In the genomic region with DNA sequence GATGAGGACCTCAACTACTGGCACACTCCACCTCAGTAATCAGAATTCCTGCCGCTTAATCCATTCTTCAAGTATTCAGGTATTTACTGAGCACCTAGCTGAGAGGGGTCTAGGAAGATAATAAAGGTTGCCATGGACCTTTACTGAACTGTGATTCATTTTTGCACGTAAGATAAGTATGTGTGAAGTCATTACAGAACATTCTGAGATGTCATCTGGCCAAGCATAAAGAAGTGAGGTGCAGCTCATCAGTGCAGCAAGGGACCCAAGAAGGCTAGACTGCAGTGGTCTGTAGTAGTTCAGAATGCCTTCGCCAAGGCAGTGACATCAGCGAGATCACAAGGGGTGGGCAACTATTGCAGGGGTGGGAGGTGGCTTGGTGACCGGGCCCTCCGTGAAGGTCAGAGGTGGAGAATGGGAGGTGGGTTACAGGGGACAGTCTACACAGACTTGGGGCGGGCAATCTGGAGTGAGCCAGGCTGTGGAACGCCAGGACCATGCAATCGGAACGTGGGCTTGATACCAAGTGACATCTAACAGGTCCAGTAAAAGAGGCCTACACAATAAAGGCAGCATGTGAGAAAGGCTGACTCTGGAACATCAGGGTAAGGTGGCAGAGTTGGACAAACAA, we compare ENCODE assay signal across 7 cellular contexts.
DNase-seq lines count a peak whose midpoint lies in the region; ATAC-seq and TF ChIP-seq lines count a peak whose summit lies in the region.

No MANE protein-coding gene starts in this region.

- peaks cover 3% of the 10 kb centered on the region for H3K36me3 ChIP-seq in IMR-90 (ENCODE audit: control insufficient read depth, insufficient read depth, low read length)
- H3K36me3 ChIP-seq in stomach = peaks cover 0 to under 1% (median 0%) of the 10 kb centered on the region in 4 donors

- H3K9me3 ChIP-seq in IMR-90 (ENCODE audit: control insufficient read depth, insufficient read depth, low read length) (no peaks in the 10 kb centered on the region), stomach (no peaks in the 10 kb centered on the region)

- no peak overlapping the region for H3K4me3 Mint-ChIP-seq in activated CD8-positive, alpha-beta T cell treated with anti-CD3 and anti-CD28 coated beads, Interleukin-2, amount 10 ng/mL, durations not matched to agents 7 days and 5 days

- H3K14ac ChIP-seq in IMR-90 (replicated peaks; ENCODE audit: low read depth, low read length) = peak overlapping the region; percentile 60; the same call in 1 of the 2 replicates

- H3K27me3 ChIP-seq in IMR-90 (ENCODE audit: control insufficient read depth, insufficient read depth, low read length) (no peaks in the 10 kb centered on the region), layer of hippocampus (ENCODE audit: control insufficient read depth, insufficient read depth, low read length) (no peaks in the 10 kb centered on the region), stomach (no peaks in the 10 kb centered on the region)

- peaks cover 58% of the 10 kb centered on the region for H3K4me1 Mint-ChIP-seq in activated CD8-positive, alpha-beta T cell treated with anti-CD3 and anti-CD28 coated beads, Interleukin-2, amount 10 ng/mL, durations not matched to agents 7 days and 5 days (ENCODE audit: low read depth)

- no peaks in the 10 kb centered on the region for H3K9me3 Mint-ChIP-seq in activated CD8-positive, alpha-beta T cell treated with anti-CD3 and anti-CD28 coated beads, Interleukin-2, amount 10 ng/mL, durations not matched to agents 7 days and 5 days (ENCODE audit: insufficient read depth)

- intact Hi-C loops in IMR-90 (cut with micrococcal nuclease) = no loop called here
- intact Hi-C loops in stomach (cut with DNase I; ENCODE audit: low total_unique reads) = loop anchor here (10.0 kb wide), 1 partner anchor 60 kb away; no protein-coding TSS in a partner anchor

- H3K18ac ChIP-seq in IMR-90 (ENCODE audit: low read depth, low read length) = no peak overlapping the region

- peaks cover 13% of the 10 kb centered on the region; the same call in 1 of the 2 replicates for H3K9me1 ChIP-seq in IMR-90 (ENCODE audit: insufficient read depth, low read length)

- 96% methylated on average over 6 of the region's 10 CpGs; no CpG with 5 or more reads in 1 of the 2 experiments for WGBS in IMR-90 (ENCODE audit: extremely low coverage in 2 of 2, insufficient read length in 1 of 2), 2 experiments
- 83 to 90% (median 84%) methylated on average over 10 of the region's 10 CpGs for WGBS in stomach, 5 donors

- H3K4me1 ChIP-seq in IMR-90 (ENCODE audit: control insufficient read depth, insufficient read depth, low read length) = peaks cover 7% of the 10 kb centered on the region
- H3K4me1 ChIP-seq in stomach = peaks cover 22 to 72% (median 46%) of the 10 kb centered on the region in 4 donors

- no peak for ATAC-seq in IMR-90 (ENCODE audit: low read depth)
- no peak for ATAC-seq in activated CD8-positive, alpha-beta T cell treated with anti-CD3 and anti-CD28 coated beads, Interleukin-2, amount 10 ng/mL, durations not matched to agents 7 days and 5 days

- no peak overlapping the region for H4K5ac ChIP-seq in IMR-90 (ENCODE audit: low read depth, low read length)

- peaks cover 3% of the 10 kb centered on the region for H3K27me3 Mint-ChIP-seq in activated CD8-positive, alpha-beta T cell treated with anti-CD3 and anti-CD28 coated beads, Interleukin-2, amount 10 ng/mL, durations not matched to agents 7 days and 5 days (ENCODE audit: low read depth)

- POLR2A ChIA-PET in IMR-90 (lab: Charles Lee; ENCODE audit: unreplicated experiment) = no interaction called here
- POLR2A ChIA-PET in activated CD8-positive, alpha-beta T cell treated with anti-CD3 and anti-CD28 coated beads, Interleukin-2, amount 10 ng/mL, durations not matched to agents 7 days and 5 days (lab: Charles Lee) = interaction anchor here (0.8 to 1.7 kb wide), 7 partner anchors 12 to 100 kb away, joined by 3 to 6 read pairs (median 3); no protein-coding TSS in a partner anchor

- no peak for TF ChIP-seq CTCF in IMR-90 (conservative IDR thresholded peaks at IDR 0.05; ENCODE audit: low read depth, low read length)
- TF ChIP-seq CTCF in stomach (IDR thresholded peaks at IDR 0.05) = no peak

- H3K36me3 Mint-ChIP-seq in activated CD8-positive, alpha-beta T cell treated with anti-CD3 and anti-CD28 coated beads, Interleukin-2, amount 10 ng/mL, durations not matched to agents 7 days and 5 days (ENCODE audit: low read depth) = peaks cover 14% of the 10 kb centered on the region

- peaks cover 24% of the 10 kb centered on the region for H4K20me1 ChIP-seq in IMR-90 (ENCODE audit: insufficient read depth, low read length)

- peak overlapping the region; percentile 78 for H3K4ac ChIP-seq in IMR-90 (ENCODE audit: low read depth, low read length)

- no peak overlapping the region for H3K56ac ChIP-seq in IMR-90 (ENCODE audit: extremely low read depth, insufficient read depth, low read length)

- peak overlapping the region; percentile 35 for H3K27ac Mint-ChIP-seq in activated CD8-positive, alpha-beta T cell treated with anti-CD3 and anti-CD28 coated beads, Interleukin-2, amount 10 ng/mL, durations not matched to agents 7 days and 5 days

- peak overlapping the region in 1 of 2 experiments; percentile 85; a peak in 2 of 4 replicates for H4K8ac ChIP-seq in IMR-90 (ENCODE audit: low read depth in 2 of 2, low read length in 2 of 2)

- H3K27ac ChIP-seq in IMR-90 (ENCODE audit: insufficient read depth, low read length) (no peak overlapping the region), layer of hippocampus (ENCODE audit: low read depth, low read length) (peak overlapping the region; percentile 81), stomach (peak overlapping the region; percentile 98 to 99 (median 99))

- no peak overlapping the region for H4K91ac ChIP-seq in IMR-90 (ENCODE audit: insufficient read depth, low read depth, low read length)

- H2BK5ac ChIP-seq in IMR-90 (ENCODE audit: low read depth, low read length, poor library complexity, severe bottlenecking) = no peak overlapping the region

- CTCF ChIA-PET in IMR-90 (lab: Yijun Ruan, JAX) = no interaction called here
- CTCF ChIA-PET in activated CD8-positive, alpha-beta T cell treated with anti-CD3 and anti-CD28 coated beads, Interleukin-2, amount 10 ng/mL, durations not matched to agents 7 days and 5 days (lab: Charles Lee) = interaction anchor here (0.6 to 1.0 kb wide), 2 partner anchors 9 to 301 kb away, joined by 3 read pairs; no protein-coding TSS in a partner anchor

- no peak for TF ChIP-seq RAD21 in IMR-90 (IDR thresholded peaks at IDR 0.05; ENCODE audit: low read length)

- no peak for TF ChIP-seq EP300 in stomach (IDR thresholded peaks at IDR 0.05)

- peak overlapping the region; percentile 23; the same call in 1 of the 2 replicates for H3K23ac ChIP-seq in IMR-90 (ENCODE audit: low read depth, low read length)

- TF ChIP-seq POLR2A in IMR-90 (IDR thresholded peaks at IDR 0.05; ENCODE audit: low read depth, low read length) (no peak), stomach (IDR thresholded peaks at IDR 0.05) (no peak)

- DNase-seq in IMR-90 = no peak
- no peak for DNase-seq in activated CD8-positive, alpha-beta T cell treated with anti-CD3 and anti-CD28 coated beads, Interleukin-2, amount 10 ng/mL, durations not matched to agents 7 days and 5 days
- no peak for DNase-seq in stomach
- DNase-seq in DMS153 (lab: John Stamatoyannopoulos, UW) = no peak
- DNase-seq in T1000 (lab: John Stamatoyannopoulos, UW) = no peak
- no peak for DNase-seq in NCI-H2107 (lab: John Stamatoyannopoulos, UW)

- no peak overlapping the region for H2AFZ ChIP-seq in IMR-90 (replicated peaks; ENCODE audit: low read length, poor library complexity)

- H2BK15ac ChIP-seq in IMR-90 (ENCODE audit: low read depth, low read length) = peak overlapping the region; percentile 77; the same call in 1 of the 3 replicates

- H2BK20ac ChIP-seq in IMR-90 (ENCODE audit: low read depth, low read length) = 0 out of 2 replicates have a peak overlapping the region, but pooled peaks have one; percentile 26

- H3K4me3 ChIP-seq in IMR-90 (ENCODE audit: insufficient read depth, low read depth, low read length) (no peak overlapping the region), stomach (peak overlapping the region in 1 of 4 donors; percentile 10)

- H3K4me2 ChIP-seq in IMR-90 (ENCODE audit: low read depth, low read length) = no peak overlapping the region

- in situ Hi-C loops in IMR-90 (cut with MboI; ENCODE audit: low sequenced_read_pairs) = no loop called here

- peaks cover 19 to 72% of the 10 kb centered on the region in 2 experiments; a peak in 3 of 4 replicates for H3K79me1 ChIP-seq in IMR-90 (ENCODE audit: low read depth in 1 of 2, low read length in 2 of 2)

- no TSS peak for BruUV-seq in IMR-90 (replicated peaks; lab: Mats Ljungman, UMichigan)

- dilution Hi-C loops in IMR-90 (cut with HindIII; ENCODE audit: low sequenced_read_pairs, unreplicated experiment) = no loop called here

- no peak overlapping the region for H3K9ac ChIP-seq in IMR-90 (ENCODE audit: low read depth, low read length)

- H2BK120ac ChIP-seq in IMR-90 (ENCODE audit: low read depth, low read length) = no peak overlapping the region

- H2AK5ac ChIP-seq in IMR-90 (ENCODE audit: low read depth, low read length) = peak overlapping the region; percentile 75

- H2AK9ac ChIP-seq in IMR-90 (replicated peaks; ENCODE audit: low read depth, low read length, poor library complexity) = no peak overlapping the region

TF ChIP-seq in IMR-90, 13 proteins besides CTCF, POLR2A, EP300 and RAD21 (continues in another document):
- TF ChIP-seq RFX5 (IDR thresholded peaks at IDR 0.05; ENCODE audit: low read depth, low read length) = no peak
- TF ChIP-seq MAFK (IDR thresholded peaks at IDR 0.05; ENCODE audit: low read depth, low read length) = no peak
- TF ChIP-seq FOS (IDR thresholded peaks at IDR 0.05; ENCODE audit: low read depth, low read length) = no peak
- TF ChIP-seq CHD1 (IDR thresholded peaks at IDR 0.05; ENCODE audit: low read depth, low read length) = no peak
- TF ChIP-seq SMC3 (IDR thresholded peaks at IDR 0.05; ENCODE audit: low read depth, low read length) = no peak
- TF ChIP-seq BHLHE40 (IDR thresholded peaks at IDR 0.05; ENCODE audit: low read depth, low read length) = no peak
- TF ChIP-seq, protein P1, sequence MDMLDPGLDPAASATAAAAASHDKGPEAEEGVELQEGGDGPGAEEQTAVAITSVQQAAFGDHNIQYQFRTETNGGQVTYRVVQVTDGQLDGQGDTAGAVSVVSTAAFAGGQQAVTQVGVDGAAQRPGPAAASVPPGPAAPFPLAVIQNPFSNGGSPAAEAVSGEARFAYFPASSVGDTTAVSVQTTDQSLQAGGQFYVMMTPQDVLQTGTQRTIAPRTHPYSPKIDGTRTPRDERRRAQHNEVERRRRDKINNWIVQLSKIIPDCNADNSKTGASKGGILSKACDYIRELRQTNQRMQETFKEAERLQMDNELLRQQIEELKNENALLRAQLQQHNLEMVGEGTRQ (IDR thresholded peaks at IDR 0.05; ENCODE audit: low read depth, low read length) = no peak
- no peak for TF ChIP-seq CEBPB (IDR thresholded peaks at IDR 0.05; ENCODE audit: low read depth, low read length)
